ENCODE assay signal across 30 cellular contexts in genomic region chrX:20471483-20471882, GRCh38.
"Had no signal": no experiment of that assay in that cellular context is flagged by ENCODE, and none has a peak within 500 bp of the region (broad histone marks: within the 10 kb centered on the region; RNA-seq: fewer than 3 reads in every experiment).

No MANE protein-coding gene starts in this region.

- DNase-seq: activated CD4-positive, alpha-beta T cell treated with anti-CD3 and anti-CD28 coated beads for 36 hours; activated CD8-positive, alpha-beta memory T cell treated with anti-CD3 and anti-CD28 coated beads, Interleukin-2, amount 50 U/mL, for 4 hours; activated CD8-positive, alpha-beta T cell treated with anti-CD3 and anti-CD28 coated beads for 36 hours; activated effector memory CD4-positive, alpha-beta T cell treated with anti-CD3 and anti-CD28 coated beads, Interleukin-2, amount 50 U/mL, for 16 hours; activated naive CD4-positive, alpha-beta T cell treated with Interleukin-2 at 50 U/mL for 16 hours; activated naive CD8-positive, alpha-beta T cell treated with anti-CD3 and anti-CD28 coated beads, Interleukin-2, amount 50 U/mL, for 24 hours; activated T-cell treated with anti-CD3 and anti-CD28 coated beads, Interleukin-2, amount 50 U/mL, for 1 hour; amniotic stem cell; MG63; NCI-H1105; NCI-H1436; NCI-H1694 treated with DMSO at 0.1 percent for 48 hours; NCI-H2081 treated with DMSO at 0.1 percent for 48 hours; NCI-H345; NCI-H510A; NCI-H526 treated with DMSO at 0.1 percent for 48 hours; NK-92 treated with Interleukin-12 subunit alpha and Interleukin-12 subunit beta, amount 100 ng/mL, for 24 hours; OCI-M1; Peyer's patch; Right ventricle myocardium superior; SJCRH30; T-cell had no signal

- H3K27ac Mint-ChIP-seq: activated CD4-positive, alpha-beta T cell treated with anti-CD3 and anti-CD28 coated beads for 36 hours; activated CD8-positive, alpha-beta T cell treated with anti-CD3 and anti-CD28 coated beads for 36 hours; activated naive CD4-positive, alpha-beta T cell treated with anti-CD3 and anti-CD28 coated beads, Interleukin-2, amount 50 U/mL, for 72 hours; activated naive CD8-positive, alpha-beta T cell treated with anti-CD3 and anti-CD28 coated beads, Interleukin-2, amount 50 U/mL, for 24 hours; activated T-helper 1 cell treated with anti-CD3 and anti-CD28 coated beads, Interleukin-12 subunit alpha, Interleukin-12 subunit beta, Interleukin-2, Interleukin-4 antibody, amounts not matched to agents 30 ng/mL and 10 ng/mL and 1 ng/mL, durations not matched to agents 14 hours and 24 hours and 36 hours; IgD-negative memory B cell; T-cell had no signal

- H3K4me1 Mint-ChIP-seq: activated CD4-positive, alpha-beta T cell treated with anti-CD3 and anti-CD28 coated beads for 36 hours; IgD-negative memory B cell; T-cell had no signal

- H3K4me2 ChIP-seq: KMS-11 had no signal

- H3K36me3 Mint-ChIP-seq: activated naive CD4-positive, alpha-beta T cell treated with anti-CD3 and anti-CD28 coated beads, Interleukin-2, amount 50 U/mL, for 72 hours; brain; T-cell had no signal

- H3K4me3 ChIP-seq: ascending aorta, MG63, Peyer's patch, SJCRH30 had no signal

- H3K9me3 Mint-ChIP-seq: activated CD8-positive, alpha-beta T cell treated with anti-CD3 and anti-CD28 coated beads for 36 hours; activated naive CD4-positive, alpha-beta T cell treated with anti-CD3 and anti-CD28 coated beads, Interleukin-2, amount 50 U/mL, for 72 hours; activated naive CD8-positive, alpha-beta T cell treated with anti-CD3 and anti-CD28 coated beads, Interleukin-2, amount 50 U/mL, for 24 hours; activated T-helper 1 cell treated with anti-CD3 and anti-CD28 coated beads, Interleukin-12 subunit alpha, Interleukin-12 subunit beta, Interleukin-2, Interleukin-4 antibody, amounts not matched to agents 30 ng/mL and 10 ng/mL and 1 ng/mL, durations not matched to agents 14 hours and 24 hours and 36 hours; IgD-negative memory B cell; T-cell had no signal

- H3K4me1 ChIP-seq: ascending aorta, Peyer's patch, SJCRH30 had no signal

- H3K4me3 Mint-ChIP-seq: activated CD4-positive, alpha-beta T cell treated with anti-CD3 and anti-CD28 coated beads for 36 hours; activated CD8-positive, alpha-beta T cell treated with anti-CD3 and anti-CD28 coated beads for 36 hours; activated naive CD8-positive, alpha-beta T cell treated with anti-CD3 and anti-CD28 coated beads, Interleukin-2, amount 50 U/mL, for 24 hours; activated T-helper 1 cell treated with anti-CD3 and anti-CD28 coated beads, Interleukin-12 subunit alpha, Interleukin-12 subunit beta, Interleukin-2, Interleukin-4 antibody, amounts not matched to agents 30 ng/mL and 10 ng/mL and 1 ng/mL, durations not matched to agents 14 hours and 24 hours and 36 hours; brain; IgD-negative memory B cell; T-cell had no signal

- H3K36me3 ChIP-seq: ascending aorta, MG63, Peyer's patch, SJCRH30 had no signal

- H3K27me3 ChIP-seq: ascending aorta, MG63, Peyer's patch, SJCRH30 had no signal

- ATAC-seq: activated CD4-positive, alpha-beta T cell treated with anti-CD3 and anti-CD28 coated beads for 36 hours; activated CD8-positive, alpha-beta T cell treated with anti-CD3 and anti-CD28 coated beads for 36 hours; activated naive CD4-positive, alpha-beta T cell treated with anti-CD3 and anti-CD28 coated beads, Interleukin-2, amount 50 U/mL, for 72 hours; activated naive CD8-positive, alpha-beta T cell treated with anti-CD3 and anti-CD28 coated beads, Interleukin-2, amount 50 U/mL, for 24 hours; T-cell had no signal

- H3K27me3 Mint-ChIP-seq: activated CD4-positive, alpha-beta T cell treated with anti-CD3 and anti-CD28 coated beads for 36 hours; activated CD8-positive, alpha-beta T cell treated with anti-CD3 and anti-CD28 coated beads for 36 hours; brain; IgD-negative memory B cell had no signal

- H3K9me3 ChIP-seq: ascending aorta, MG63, Peyer's patch, SJCRH30 had no signal

- H3K27ac ChIP-seq: ascending aorta, KMS-11, Peyer's patch, RWPE1, SJCRH30, VCaP had no signal

- H3K9ac ChIP-seq: KMS-11 had no signal
